In genomic region chr15:23566070-23567050, GRCh38 we compare ENCODE assay signal across 10 cellular contexts. TPM values are rescaled to one million over a fixed set of nuclear protein-coding genes. Genes with fewer than 3 reads are reported as not detected.
DNase-seq lines count a peak whose midpoint lies in the region; ATAC-seq lines count a peak whose summit lies in the region.
"Had no signal": no experiment of that assay in that cellular context is flagged by ENCODE, and none has a peak within 500 bp of the region (broad histone marks: within the 10 kb centered on the region; RNA-seq: fewer than 3 reads in every experiment).

No MANE protein-coding gene starts in this region.

- H3K27ac ChIP-seq in naive thymus-derived CD4-positive, alpha-beta T cell (ENCODE audit: low read depth, low read length), result peak overlapping the region; percentile 70

- POLR2A ChIA-PET in naive thymus-derived CD4-positive, alpha-beta T cell (lab: Charles Lee), result interaction anchor here (1.4 kb wide), 1 partner anchor 69 kb away, joined by 3 read pairs; no protein-coding TSS in a partner anchor

- H3K4me1 ChIP-seq in naive thymus-derived CD4-positive, alpha-beta T cell (ENCODE audit: control insufficient read depth in 2 of 2, insufficient read depth in 2 of 2, low read length in 2 of 2), result no peaks in the 10 kb centered on the region

- peak; percentile 29 for ATAC-seq in HG02798 (IDR thresholded peaks at IDR 0.05; ENCODE audit: poor library complexity, unreplicated experiment)
- peak; percentile 37 for ATAC-seq in naive thymus-derived CD4-positive, alpha-beta T cell
- no peak for ATAC-seq in GM18511 (IDR thresholded peaks at IDR 0.05; ENCODE audit: unreplicated experiment)
- ATAC-seq in HG03045 (IDR thresholded peaks at IDR 0.05; ENCODE audit: unreplicated experiment), result no peak
- ATAC-seq in GM19324 (IDR thresholded peaks at IDR 0.05; ENCODE audit: low FRiP score, unreplicated experiment), result no peak

- H3K4me3 Mint-ChIP-seq in activated naive CD4-positive, alpha-beta T cell treated with anti-CD3 and anti-CD28 coated beads, Interleukin-2, amount 50 U/mL, for 24 hours, result peak overlapping the region; percentile 72
- peak overlapping the region; percentile 42 to 86 (median 68) for H3K4me3 Mint-ChIP-seq in naive thymus-derived CD4-positive, alpha-beta T cell

- peaks cover 5% of the 10 kb centered on the region for H3K9me3 Mint-ChIP-seq in activated naive CD4-positive, alpha-beta T cell treated with anti-CD3 and anti-CD28 coated beads, Interleukin-2, amount 50 U/mL, for 24 hours
- H3K9me3 Mint-ChIP-seq in naive thymus-derived CD4-positive, alpha-beta T cell, result peaks cover 0 to 9% (median 6%) of the 10 kb centered on the region in 11 donors

- peak overlapping the region; percentile 39 for H3K4me3 ChIP-seq in naive thymus-derived CD4-positive, alpha-beta T cell (ENCODE audit: low read length)

- peaks cover 4% of the 10 kb centered on the region for H3K27me3 Mint-ChIP-seq in activated naive CD4-positive, alpha-beta T cell treated with anti-CD3 and anti-CD28 coated beads, Interleukin-2, amount 50 U/mL, for 24 hours
- peaks cover 0 to 11% (median 0%) of the 10 kb centered on the region in 5 donors for H3K27me3 Mint-ChIP-seq in naive thymus-derived CD4-positive, alpha-beta T cell

- peaks cover 0 to 4% (median 0%) of the 10 kb centered on the region in 3 experiments for H3K9me3 ChIP-seq in naive thymus-derived CD4-positive, alpha-beta T cell (ENCODE audit: control insufficient read depth in 2 of 3, low read length in 3 of 3)

- H3K27me3 ChIP-seq in naive thymus-derived CD4-positive, alpha-beta T cell (ENCODE audit: control insufficient read depth in 2 of 2, insufficient read depth in 2 of 2, low read length in 2 of 2), result no peaks in the 10 kb centered on the region

- CTCF ChIA-PET in naive thymus-derived CD4-positive, alpha-beta T cell (lab: Charles Lee), result no interaction called here

- DNase-seq in NCI-H69 (lab: John Stamatoyannopoulos, UW), result peak; percentile 93
- DNase-seq in naive thymus-derived CD4-positive, alpha-beta T cell, result peak in 7 of 9 donors; percentile 7 to 73 (median 63)
- DNase-seq in cerebellum (ENCODE audit: low spot score), result no peak

- no peaks in the 10 kb centered on the region for H3K4me1 Mint-ChIP-seq in activated naive CD4-positive, alpha-beta T cell treated with anti-CD3 and anti-CD28 coated beads, Interleukin-2, amount 50 U/mL, for 24 hours
- H3K4me1 Mint-ChIP-seq in naive thymus-derived CD4-positive, alpha-beta T cell, result peaks cover 0 to 17% (median 0%) of the 10 kb centered on the region in 7 donors
- H3K4me1 Mint-ChIP-seq: nephron had no signal

- peak overlapping the region; percentile 23 for H3K27ac Mint-ChIP-seq in activated naive CD4-positive, alpha-beta T cell treated with anti-CD3 and anti-CD28 coated beads, Interleukin-2, amount 50 U/mL, for 24 hours
- H3K27ac Mint-ChIP-seq in naive thymus-derived CD4-positive, alpha-beta T cell, result peak overlapping the region in 8 of 9 donors; percentile 12 to 93 (median 72)

- no peaks in the 10 kb centered on the region for H3K36me3 ChIP-seq in naive thymus-derived CD4-positive, alpha-beta T cell (ENCODE audit: control insufficient read depth in 2 of 3, insufficient read depth in 3 of 3, low read length in 3 of 3)

- intact Hi-C loops in naive thymus-derived CD4-positive, alpha-beta T cell (cut with micrococcal nuclease), result loop anchor here in 1 of 2 donors (2.0 to 5.0 kb wide), 3 partner anchors 70 to 1391 kb away; partner anchors contain the start of gene TUBGCP5

- H3K36me3 Mint-ChIP-seq in activated naive CD4-positive, alpha-beta T cell treated with anti-CD3 and anti-CD28 coated beads, Interleukin-2, amount 50 U/mL, for 24 hours, result no peaks in the 10 kb centered on the region
- peaks cover 0 to 6% (median 0%) of the 10 kb centered on the region in 5 donors for H3K36me3 Mint-ChIP-seq in naive thymus-derived CD4-positive, alpha-beta T cell

RNA-seq across cellular contexts. Expression of gene MKRN3, which starts 0.9 kb away (rescaled TPM):
- 10 to 100 TPM in 2 of 5 experiments, 1 to 10 TPM in 2, under 1 TPM in 1; 0.37 to 11.5 (median 1.8) TPM for total RNA-seq in naive thymus-derived CD4-positive, alpha-beta T cell
- polyA plus RNA-seq in naive thymus-derived CD4-positive, alpha-beta T cell, result 1 to 10 TPM; 1.5 to 3.2 TPM
- 30.7 TPM for total RNA-seq in cerebellum
- total RNA-seq: SK-MEL-5 had no signal

Comparison
In these comparisons a context has a peak if more than half of its experiments do, and no peak if none do; other contexts are left out.
1. ATAC-seq: peak in HG02798 (single experiment) and naive thymus-derived CD4-positive, alpha-beta T cell (single experiment); none in GM18511 (single experiment), HG03045 (single experiment) and GM19324 (single experiment).